In the genomic region with DNA sequence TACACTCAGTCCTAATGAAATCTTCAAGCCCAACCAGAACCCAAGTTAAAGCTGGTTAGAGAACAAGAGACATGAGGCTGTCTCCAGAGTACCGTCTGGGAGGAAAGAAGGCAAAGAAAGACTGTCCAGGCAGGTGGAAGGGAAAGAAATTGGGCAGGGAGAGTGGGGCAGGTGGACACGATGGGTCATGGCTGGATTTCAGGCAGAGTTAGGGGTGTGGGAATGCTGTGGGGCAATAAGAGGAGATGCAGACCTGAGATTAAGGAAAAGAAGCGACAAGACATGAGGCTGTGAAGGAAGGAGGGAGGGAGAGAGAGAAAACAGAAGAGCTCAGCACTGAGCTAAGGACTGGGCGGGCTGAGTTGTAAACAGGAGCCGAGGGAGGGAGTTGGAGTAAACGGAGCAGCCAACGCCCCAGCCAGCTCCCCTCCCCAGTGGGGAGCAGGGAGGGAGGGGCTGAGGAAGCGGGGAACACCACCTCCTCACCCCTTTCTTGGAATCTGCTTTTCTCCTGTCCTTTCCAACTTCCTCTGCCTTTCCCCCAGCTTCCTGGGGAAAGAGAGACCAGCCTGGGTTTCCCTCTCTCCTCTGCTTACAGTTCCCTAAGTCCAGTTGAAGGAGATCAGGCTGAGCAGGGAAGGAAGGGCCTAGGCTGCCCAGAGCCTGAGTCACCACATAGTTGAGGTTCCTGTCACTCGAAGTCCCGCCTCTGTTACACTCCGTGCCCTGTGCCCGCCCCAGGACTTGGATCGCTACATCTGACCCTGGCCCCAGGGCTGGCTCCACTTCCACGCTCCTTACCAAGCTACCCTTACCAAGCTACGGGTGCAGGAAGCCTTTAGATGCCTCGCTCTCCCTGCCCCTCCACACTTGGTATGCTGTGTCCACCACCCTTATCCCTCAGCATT, we compare ENCODE assay signal across 8 cellular contexts. TPM values are rescaled to one million over a fixed set of nuclear protein-coding genes. Genes with fewer than 3 reads are reported as not detected.
DNase-seq lines count a peak whose midpoint lies in the region; ATAC-seq and TF ChIP-seq lines count a peak whose summit lies in the region.

No MANE protein-coding gene starts in this region.

- H3K4me1 ChIP-seq in BLaER1 treated with 17β-estradiol and CSF1 and Interleukin-3, amounts not matched to agents 10 nM and 100 nM, result peaks cover 80 to 88% (median 83%) of the 10 kb centered on the region in 10 experiments
- peaks cover 74 to 95% of the 10 kb centered on the region in 2 donors for H3K4me1 ChIP-seq in thyroid gland

- peak overlapping the region in 5 of 10 experiments; percentile 4 to 54 (median 21); a peak in 7 of 20 replicates for H3K4me3 ChIP-seq in BLaER1 treated with 17β-estradiol and CSF1 and Interleukin-3, amounts not matched to agents 10 nM and 100 nM
- peak overlapping the region; percentile 55 for H3K4me3 ChIP-seq in WI38 (ENCODE audit: low read depth, low read length)
- no peak overlapping the region for H3K4me3 ChIP-seq in thyroid gland (replicated peaks in 1 of 3)

- peak; percentile 7 for ATAC-seq in memory B cell (ENCODE audit: low read depth)
- no peak for ATAC-seq in HG02884 (IDR thresholded peaks at IDR 0.05; ENCODE audit: unreplicated experiment)
- no peak for ATAC-seq in GM21423 (IDR thresholded peaks at IDR 0.05; ENCODE audit: unreplicated experiment)

- peak overlapping the region; percentile 20 to 86 (median 60); a peak in 21 of 22 replicates for H3K9ac ChIP-seq in BLaER1 treated with 17β-estradiol and CSF1 and Interleukin-3, amounts not matched to agents 10 nM and 100 nM

- H3K9me3 ChIP-seq in BLaER1 treated with 17β-estradiol and CSF1 and Interleukin-3, amounts not matched to agents 10 nM and 100 nM (replicated peaks in 1 of 11), result no peaks in the 10 kb centered on the region
- H3K9me3 ChIP-seq in KOPT-K1 (ENCODE audit: insufficient read depth, low read length, poor library complexity, severe bottlenecking), result no peaks in the 10 kb centered on the region
- no peaks in the 10 kb centered on the region for H3K9me3 ChIP-seq in thyroid gland

- H3K9me3 Mint-ChIP-seq in memory B cell, result no peaks in the 10 kb centered on the region

- peak overlapping the region; percentile 100 for H3K27ac Mint-ChIP-seq in memory B cell

- H3K36me3 ChIP-seq in BLaER1 treated with 17β-estradiol and CSF1 and Interleukin-3, amounts not matched to agents 10 nM and 100 nM, result peaks cover under 1 to 27% (median 10%) of the 10 kb centered on the region in 11 experiments; a peak in 19 of 22 replicates
- H3K36me3 ChIP-seq in KOPT-K1 (ENCODE audit: insufficient read depth, low read length) (peaks cover 14% of the 10 kb centered on the region), thyroid gland (peaks cover 0 to under 1% of the 10 kb centered on the region in 2 donors)

- peak overlapping the region; percentile 84 to 96 (median 90) for H3K4me2 ChIP-seq in BLaER1 treated with 17β-estradiol and CSF1 and Interleukin-3, amounts not matched to agents 10 nM and 100 nM

- peaks cover 0 to 57% (median 12%) of the 10 kb centered on the region in 11 experiments; a peak in 13 of 22 replicates for H4K20me1 ChIP-seq in BLaER1 treated with 17β-estradiol and CSF1 and Interleukin-3, amounts not matched to agents 10 nM and 100 nM

- 7 to 9% methylated on average over 15 to 16 of the region's 16 CpGs for WGBS in thyroid gland, 2 donors

- peaks cover 4 to 25% (median 16%) of the 10 kb centered on the region in 11 experiments; a peak in 21 of 22 replicates for H3K27me3 ChIP-seq in BLaER1 treated with 17β-estradiol and CSF1 and Interleukin-3, amounts not matched to agents 10 nM and 100 nM
- no peaks in the 10 kb centered on the region for H3K27me3 ChIP-seq in thyroid gland

- H3K4me1 Mint-ChIP-seq in memory B cell, result peaks cover 61% of the 10 kb centered on the region

- TF ChIP-seq CTCF in WI38 (IDR thresholded peaks at IDR 0.05; ENCODE audit: low read depth, low read length) (no peak), thyroid gland (IDR thresholded peaks at IDR 0.05) (no peak)

- no peaks in the 10 kb centered on the region for H3K36me3 Mint-ChIP-seq in memory B cell

- no peaks in the 10 kb centered on the region for H3K27me3 Mint-ChIP-seq in memory B cell

- H3K4me3 Mint-ChIP-seq in memory B cell, result peak overlapping the region; percentile 66

- peak overlapping the region; percentile 1 to 98 (median 91); a peak in 20 of 22 replicates for H3K27ac ChIP-seq in BLaER1 treated with 17β-estradiol and CSF1 and Interleukin-3, amounts not matched to agents 10 nM and 100 nM
- H3K27ac ChIP-seq in KOPT-K1 (ENCODE audit: low read depth, low read length, poor library complexity, severe bottlenecking) (peak overlapping the region; percentile 84), thyroid gland (peak overlapping the region; percentile 83 to 96 (median 91))

- DNase-seq in effector CD4-positive, alpha-beta T cell, result peak; percentile 58
- DNase-seq in memory B cell (ENCODE audit: low spot score in 2 of 2) (peak in 1 of 2 donors; percentile 54), thyroid gland (peak; percentile 94 to 95)

- intact Hi-C loops in thyroid gland (cut with DNase I), result no loop called here

- peak in 1 of 2 donors; percentile 74 for TF ChIP-seq POLR2A in thyroid gland (IDR thresholded peaks at IDR 0.05)

RNA-seq across cellular contexts. Expression of gene AHNAK, which starts 6.6 kb away (rescaled TPM):
- 100 to 1,000 TPM; 227 to 400 (median 288) TPM for total RNA-seq in thyroid gland

RNA-seq across cellular contexts. Expression of gene EEF1G, which starts 20.5 kb away (rescaled TPM):
- 1,000 to 10,000 TPM; 1,334 to 1,814 (median 1,607) TPM for total RNA-seq in thyroid gland

RNA-seq across cellular contexts. Expression of gene TUT1, which starts 38.1 kb away (rescaled TPM):
- 10 to 100 TPM; 13.7 to 20.0 (median 16.1) TPM for total RNA-seq in thyroid gland

RNA-seq across cellular contexts. Expression of gene MTA2, which starts 48.5 kb away (rescaled TPM):
- total RNA-seq in thyroid gland, result 10 to 100 TPM; 65.3 to 76.7 (median 70.7) TPM

RNA-seq across cellular contexts. Expression of gene EML3, which starts 59.4 kb away (rescaled TPM):
- total RNA-seq in thyroid gland, result 10 to 100 TPM; 28.3 to 58.0 (median 46.6) TPM
